In genomic region chr3:38992117-38992779, GRCh38 we compare ENCODE assay signal across 12 cellular contexts. TPM values are rescaled to one million over a fixed set of nuclear protein-coding genes. Genes with fewer than 3 reads are reported as not detected.
A peak's percentile ranks its signal among the peaks of the same experiment; 100 is the strongest.
DNase-seq lines count a peak whose midpoint lies in the region; ATAC-seq, FAIRE-seq and TF ChIP-seq lines count a peak whose summit lies in the region.
"Had no signal": no experiment of that assay in that cellular context is flagged by ENCODE, and none has a peak within 500 bp of the region (broad histone marks: within the 10 kb centered on the region; RNA-seq: fewer than 3 reads in every experiment).

No MANE protein-coding gene starts in this region.

- no peak for FAIRE-seq in HTR-8/SVneo (lab: Jason Lieb, UNC)
- FAIRE-seq in K562 (lab: Jason Lieb, UNC), result no peak
- FAIRE-seq: small intestine had no signal

- POLR2A ChIA-PET in AG04450 (lab: Yijun Ruan, JAX) (no interaction called here), K562 (lab: Yijun Ruan, JAX) (interaction anchor here (1.2 kb wide), 1 partner anchor 31 kb away, joined by 3 read pairs; no protein-coding TSS in a partner anchor)

- H3K9ac ChIP-seq in K562 (ENCODE audit: insufficient read depth in 1 of 2, low read depth in 2 of 2, low read length in 2 of 2), result no peak overlapping the region

- H2AFZ ChIP-seq in K562 (ENCODE audit: low read depth, low read length), result no peak overlapping the region
- H2AFZ ChIP-seq in hepatocyte, result no peak overlapping the region

- H3K4me3 ChIP-seq in AG04450 (ENCODE audit: low read depth, low read length) (no peak overlapping the region), K562 (no peak overlapping the region), hepatocyte (no peak overlapping the region)
- H3K4me3 ChIP-seq: upper lobe of left lung had no signal

- H3K9me3 ChIP-seq in AG04450 (ENCODE audit: control insufficient read depth, insufficient read depth, low read length) (no peaks in the 10 kb centered on the region), K562 (replicated peaks; ENCODE audit: control insufficient read depth, insufficient read depth, low read depth, low read length) (no peaks in the 10 kb centered on the region), hepatocyte (ENCODE audit: low read depth) (no peaks in the 10 kb centered on the region)
- H3K9me3 ChIP-seq: upper lobe of left lung had no signal

- H3K27ac ChIP-seq in AG04450 (ENCODE audit: low read depth, low read length), result peak overlapping the region; percentile 66
- H3K27ac ChIP-seq in K562 (ENCODE audit: extremely low read depth, low read depth, low read length), result no peak overlapping the region
- H3K27ac ChIP-seq in hepatocyte, result no peak overlapping the region
- H3K27ac ChIP-seq: C4-2B, upper lobe of left lung had no signal

- H3K4me1 ChIP-seq in K562 (replicated peaks in 1 of 2; ENCODE audit: control insufficient read depth in 2 of 2, insufficient read depth in 2 of 2, low read length in 2 of 2) (no peaks in the 10 kb centered on the region; a peak in 1 of 5 replicates), hepatocyte (ENCODE audit: insufficient read depth) (peaks cover 15% of the 10 kb centered on the region)
- H3K4me1 ChIP-seq: upper lobe of left lung had no signal

- DNase-seq in AG04450 (ENCODE audit: low read depth, low spot score), result peak; percentile 45
- peak; percentile 68 for DNase-seq in HTR-8/SVneo (ENCODE audit: insufficient read length, low spot score)
- no peak for DNase-seq in K562 (ENCODE audit: extremely low read depth in 1 of 4, low spot score in 3 of 4)
- DNase-seq in kidney glomerular epithelial cell (lab: John Stamatoyannopoulos, UW), result peak; percentile 79
- DNase-seq in hepatocyte (ENCODE audit: low spot score), result no peak
- DNase-seq in NCI-H2107 (lab: John Stamatoyannopoulos, UW), result no peak
- DNase-seq in OCI-M2 (lab: John Stamatoyannopoulos, UW; ENCODE audit: unreplicated experiment), result no peak
- DNase-seq in activated CD4-positive, CD25-positive, alpha-beta regulatory T cell (lab: John Stamatoyannopoulos, UW), result no peak
- DNase-seq: naive thymus-derived CD4-positive, alpha-beta T cell; small intestine; upper lobe of left lung had no signal

- ATAC-seq in K562, result no peak
- ATAC-seq: naive thymus-derived CD4-positive, alpha-beta T cell had no signal

- no peaks in the 10 kb centered on the region for H3K9me1 ChIP-seq in K562 (ENCODE audit: control insufficient read depth, insufficient read depth, low read length)

- H4K20me1 ChIP-seq in K562 (replicated peaks; ENCODE audit: control insufficient read depth, insufficient read depth, low read length) (no peaks in the 10 kb centered on the region), hepatocyte (ENCODE audit: insufficient read depth, poor library complexity, severe bottlenecking) (no peaks in the 10 kb centered on the region)

- intact Hi-C loops in K562 (cut with micrococcal nuclease), result no loop called here

- CTCF ChIA-PET in AG04450 (lab: Charles Lee), result interaction anchor here (0.8 to 2.0 kb wide), 6 partner anchors 8 to 496 kb away, joined by 3 to 13 read pairs (median 7); partner anchors contain the start of gene EXOG
- CTCF ChIA-PET in K562 (lab: Yijun Ruan, JAX; ENCODE audit: low intra/inter-chr PET ratio), result no interaction called here

- in situ Hi-C loops in K562 (cut with MboI), result no loop called here

- 0% methylated on average over 4 of the region's 4 CpGs for WGBS in K562 (ENCODE audit: insufficient coverage, low coverage, missing lambda C conversion rate)
- WGBS in hepatocyte (ENCODE audit: low lambda C conversion rate, missing lambda C conversion rate), result 72% methylated on average over 4 of the region's 4 CpGs

- H3K79me2 ChIP-seq in K562 (ENCODE audit: control insufficient read depth, insufficient read depth, low read length) (no peaks in the 10 kb centered on the region), hepatocyte (no peaks in the 10 kb centered on the region)

- TF ChIP-seq POLR2A in K562 (conservative IDR thresholded peaks at IDR 0.05), result no peak

- BruUV-seq in K562 (replicated peaks; lab: Mats Ljungman, UMichigan), result no TSS peak

- H3K36me3 ChIP-seq in K562 (ENCODE audit: control insufficient read depth, insufficient read depth, low read length) (no peaks in the 10 kb centered on the region), hepatocyte (replicated peaks; ENCODE audit: insufficient read depth, low read depth) (no peaks in the 10 kb centered on the region)
- H3K36me3 ChIP-seq: upper lobe of left lung had no signal

- no peak for TF ChIP-seq RAD21 in K562 (CRISPR knock-in tag; conservative IDR thresholded peaks at IDR 0.05 in 1 of 2, IDR thresholded peaks at IDR 0.05 in 1 of 2)

- H3K4me2 ChIP-seq in K562 (ENCODE audit: insufficient read depth, low read length), result no peak overlapping the region
- H3K4me2 ChIP-seq in hepatocyte, result no peak overlapping the region

- no peaks in the 10 kb centered on the region for H3K27me3 ChIP-seq in AG04450 (ENCODE audit: control insufficient read depth, insufficient read depth, low read length)
- H3K27me3 ChIP-seq in K562 (ENCODE audit: control insufficient read depth in 2 of 2, insufficient read depth in 2 of 2, low read length in 2 of 2), result peaks cover 22 to 53% of the 10 kb centered on the region in 2 experiments; a peak in 4 of 5 replicates
- no peaks in the 10 kb centered on the region for H3K27me3 ChIP-seq in hepatocyte
- H3K27me3 ChIP-seq: upper lobe of left lung had no signal

- H3K9me2 ChIP-seq in hepatocyte (replicated peaks; ENCODE audit: insufficient read depth), result no peaks in the 10 kb centered on the region

- no peak for TF ChIP-seq CTCF in AG04450 (IDR thresholded peaks at IDR 0.05; ENCODE audit: low read depth, low read length)
- TF ChIP-seq CTCF in K562 (IDR thresholded peaks at IDR 0.05 in 2 of 3, conservative IDR thresholded peaks at IDR 0.05 in 1 of 3; ENCODE audit: insufficient read depth in 2 of 3, low read depth in 1 of 3, low read length in 3 of 3), result no peak
- TF ChIP-seq CTCF in hepatocyte (IDR thresholded peaks at IDR 0.05; ENCODE audit: poor library complexity), result no peak

- TF ChIP-seq EP300 in K562 (IDR thresholded peaks at IDR 0.05; ENCODE audit: low read length), result no peak

TF ChIP-seq in K562, 482 proteins besides CTCF, POLR2A, EP300 and RAD21 (continues in another document):
- TF ChIP-seq HOXB6 (CRISPR knock-in tag; IDR thresholded peaks at IDR 0.05; ENCODE audit: borderline replicate concordance), result no peak
- TF ChIP-seq CTBP1 (IDR thresholded peaks at IDR 0.05; ENCODE audit: borderline replicate concordance), result 0 out of 2 replicates have a peak, but pooled peaks have one; percentile 25

RNA-seq across cellular contexts. Expression of gene SCN11A, which starts 59.5 kb away (rescaled TPM):
- polyA plus RNA-seq in AG04450 (2011; rRNA removed) (0.05 TPM in 2 replicates), K562 (2011; rRNA removed) (0.01 TPM in 1 of 2 replicates, not detected in the other), K562 (2014; fragmentation: Illumina TruSeq; extraction: Trizol) (not detected in 2 replicates), K562 (2014; fragmentation: Nextera tagmentation; extraction: Ambion mirVana) (not detected), K562 (2014; rRNA removed) (not detected in 2 replicates), hepatocyte (0.86 and 1.9 TPM in 2 replicates)
- polyA minus RNA-seq in AG04450 (2011; rRNA and poly(A)+ RNA removed), result not detected in 2 replicates
- total RNA-seq in K562 (2011; cell fraction: chromatin; rRNA removed; ENCODE audit: low replicate concordance), result 0.07 TPM in 1 of 2 replicates, not detected in the other
- not detected in 2 replicates for total RNA-seq in K562 (2011; cell fraction: nucleolus; rRNA removed)
- not detected in 2 replicates for total RNA-seq in K562 (2011; cell fraction: nucleoplasm; rRNA removed)
- total RNA-seq in K562 (2014; rRNA removed) (0.05 TPM in 1 of 2 replicates, not detected in the other), K562 (2014; rRNA removed; fragmentation: Illumina TruSeq; extraction: Trizol) (0.03 TPM in 1 of 2 replicates, not detected in the other), K562 (2015; rRNA removed; fragmentation: Illumina TruSeq; extraction: Trizol) (0.04 TPM in 2 replicates), K562 (2021) (not detected in 2 replicates), hepatocyte (3.7 and 3.9 TPM in 2 replicates)
- 0.01 TPM in 2 replicates for polyA plus RNA-seq in K562 (2011; cell fraction: cytosol; rRNA removed)
- 0.03 and 0.06 TPM in 2 replicates for polyA plus RNA-seq in K562 (2011; cell fraction: nucleus; rRNA removed)
- 0.01 and 0.04 TPM in 2 replicates for polyA plus RNA-seq in K562 (2012)
- polyA minus RNA-seq in K562 (2011; rRNA and poly(A)+ RNA removed), result not detected in 2 replicates
- polyA minus RNA-seq in K562 (2011; cell fraction: cytosol; rRNA and poly(A)+ RNA removed), result not detected in 2 replicates
- not detected in 2 replicates for polyA minus RNA-seq in K562 (2011; cell fraction: nucleus; rRNA and poly(A)+ RNA removed)
- polyA plus RNA-seq: naive thymus-derived CD4-positive, alpha-beta T cell had no signal

RNA-seq across cellular contexts. Expression of gene WDR48, which starts 59.6 kb away (rescaled TPM):
- 35.0 and 42.1 TPM in 2 replicates for polyA plus RNA-seq in AG04450 (2011; rRNA removed)
- 27.5 and 50.3 TPM in 2 replicates for polyA minus RNA-seq in AG04450 (2011; rRNA and poly(A)+ RNA removed)
- 31.6 and 76.0 TPM in 2 replicates for total RNA-seq in K562 (2011; cell fraction: chromatin; rRNA removed; ENCODE audit: low replicate concordance)
- 13.0 and 16.8 TPM in 2 replicates for total RNA-seq in K562 (2011; cell fraction: nucleolus; rRNA removed)
- total RNA-seq in K562 (2011; cell fraction: nucleoplasm; rRNA removed), result 28.7 and 37.4 TPM in 2 replicates
- total RNA-seq in K562 (2014; rRNA removed), result 22.1 and 26.6 TPM in 2 replicates
- 48.0 and 58.8 TPM in 2 replicates for total RNA-seq in K562 (2014; rRNA removed; fragmentation: Illumina TruSeq; extraction: Trizol)
- 34.4 and 38.1 TPM in 2 replicates for total RNA-seq in K562 (2015; rRNA removed; fragmentation: Illumina TruSeq; extraction: Trizol)
- total RNA-seq in K562 (2021), result 45.7 and 48.5 TPM in 2 replicates
- polyA plus RNA-seq in K562 (2011; rRNA removed), result 51.8 and 70.6 TPM in 2 replicates
- polyA plus RNA-seq in K562 (2011; cell fraction: cytosol; rRNA removed), result 14.0 and 23.7 TPM in 2 replicates
- 35.7 and 44.4 TPM in 2 replicates for polyA plus RNA-seq in K562 (2011; cell fraction: nucleus; rRNA removed)
- polyA plus RNA-seq in K562 (2012), result 34.3 and 41.0 TPM in 2 replicates
- polyA plus RNA-seq in K562 (2014; fragmentation: Illumina TruSeq; extraction: Trizol), result 44.1 and 49.9 TPM in 2 replicates
- 10 to 100 TPM; 27.0 to 49.2 TPM for polyA plus RNA-seq in K562 (2014; fragmentation: Nextera tagmentation; extraction: Ambion mirVana)
- polyA plus RNA-seq in K562 (2014; rRNA removed), result 31.1 and 31.2 TPM in 2 replicates
- 113 and 118 TPM in 2 replicates for polyA minus RNA-seq in K562 (2011; rRNA and poly(A)+ RNA removed)
- polyA minus RNA-seq in K562 (2011; cell fraction: cytosol; rRNA and poly(A)+ RNA removed), result 20.6 and 39.8 TPM in 2 replicates
- polyA minus RNA-seq in K562 (2011; cell fraction: nucleus; rRNA and poly(A)+ RNA removed), result 30.3 and 38.9 TPM in 2 replicates
- 34.7 and 37.0 TPM in 2 replicates for total RNA-seq in hepatocyte
- polyA plus RNA-seq in hepatocyte, result 24.6 and 25.0 TPM in 2 replicates

Comparison
In these comparisons a context has a peak if more than half of its experiments do, and no peak if none do; other contexts are left out.
1. DNase-seq: peak in AG04450 (single experiment), HTR-8/SVneo (single experiment) and kidney glomerular epithelial cell (single experiment); none in K562 (0 of 4), hepatocyte (single experiment), NCI-H2107 (single experiment), OCI-M2 (single experiment) and activated CD4-positive, CD25-positive, alpha-beta regulatory T cell (0 of 4).